In genomic region chr7:85714182-85714581, GRCh38 we compare ENCODE assay signal across 17 cellular contexts.
A peak's percentile ranks its signal among the peaks of the same experiment; 100 is the strongest.
DNase-seq lines count a peak whose midpoint lies in the region; ATAC-seq and TF ChIP-seq lines count a peak whose summit lies in the region.
"Had no signal": no experiment of that assay in that cellular context is flagged by ENCODE, and none has a peak within 500 bp of the region (broad histone marks: within the 10 kb centered on the region; RNA-seq: fewer than 3 reads in every experiment).

No MANE protein-coding gene starts in this region.

- H3K4me1 ChIP-seq in OCI-LY3 (ENCODE audit: low read length) (peaks cover 38% of the 10 kb centered on the region), GM23248 (ENCODE audit: insufficient read depth) (peaks cover 5% of the 10 kb centered on the region)
- H3K4me1 ChIP-seq: ascending aorta, right lobe of liver, SJCRH30 had no signal

- H3K27me3 ChIP-seq in OCI-LY3 (ENCODE audit: low read depth, low read length) (no peaks in the 10 kb centered on the region), GM23248 (replicated peaks; ENCODE audit: insufficient read depth) (no peaks in the 10 kb centered on the region)
- H3K27me3 ChIP-seq: ascending aorta, neutrophil, right lobe of liver, SJCRH30 had no signal

- H3K36me3 ChIP-seq in OCI-LY3 (replicated peaks; ENCODE audit: low read depth, low read length) (peaks cover 6% of the 10 kb centered on the region), GM23248 (ENCODE audit: low read depth) (no peaks in the 10 kb centered on the region)
- H3K36me3 ChIP-seq: ascending aorta, neutrophil, right lobe of liver, SJCRH30 had no signal

- in situ Hi-C loops in GM23248 (cut with MboI), result no loop called here

- no peaks in the 10 kb centered on the region; the same call in 1 of the 2 replicates for H3K9me2 ChIP-seq in GM23248 (ENCODE audit: insufficient read depth)

- 94 to 95% methylated on average over 2 of the region's 2 CpGs for WGBS in GM23248 (ENCODE audit: low coverage in 1 of 2, low lambda C conversion rate in 2 of 2, missing lambda C conversion rate in 2 of 2), 2 experiments

- no peak overlapping the region for H3K9ac ChIP-seq in OCI-LY3 (ENCODE audit: low read length)
- H3K9ac ChIP-seq in GM23248, result no peak overlapping the region

- H3K4me2 ChIP-seq in OCI-LY3 (ENCODE audit: low read length), result no peak overlapping the region; the same call in 1 of the 2 replicates
- H3K4me2 ChIP-seq in GM23248 (ENCODE audit: unreplicated experiment), result no peak overlapping the region

- 0 out of 2 replicates have a peak, but pooled peaks cover 4% of the 10 kb centered on the region for H3K9me3 ChIP-seq in OCI-LY3 (ENCODE audit: insufficient read depth, low read length)
- H3K9me3 ChIP-seq in GM23248 (ENCODE audit: low read depth), result no peaks in the 10 kb centered on the region
- H3K9me3 ChIP-seq: ascending aorta, neutrophil, right lobe of liver, SJCRH30 had no signal

- DNase-seq in NCI-H345 (lab: John Stamatoyannopoulos, UW) (no peak), left cardiac atrium (no peak), DMS53 treated with DMSO at 0.1 percent for 48 hours (lab: John Stamatoyannopoulos, UW; ENCODE audit: unreplicated experiment) (no peak), GM23248 (no peak)
- DNase-seq: activated naive CD4-positive, alpha-beta T cell treated with anti-CD3 and anti-CD28 coated beads for 36 hours; hypothalamus; midbrain; NCI-H510A treated with DMSO at 0.1 percent for 48 hours; right lobe of liver; SJCRH30 had no signal

- TF ChIP-seq CTCF in OCI-LY3 (IDR thresholded peaks at IDR 0.05; ENCODE audit: low read depth, low read length), result no peak

- H2AFZ ChIP-seq in OCI-LY3 (ENCODE audit: low read depth, low read length) (no peak overlapping the region), GM23248 (no peak overlapping the region)

- intact Hi-C loops in left cardiac atrium (cut with DNase I), result no loop called here

- ATAC-seq in GM18517 (IDR thresholded peaks at IDR 0.05; ENCODE audit: unreplicated experiment), result peak; percentile 76
- ATAC-seq in GM21390 (IDR thresholded peaks at IDR 0.05; ENCODE audit: unreplicated experiment), result peak; percentile 89
- peak; percentile 86 for ATAC-seq in HG02973 (IDR thresholded peaks at IDR 0.05; ENCODE audit: unreplicated experiment)
- ATAC-seq in left cardiac atrium, result no peak
- ATAC-seq: HepG2, right lobe of liver had no signal

- H3K4me3 ChIP-seq in OCI-LY3 (ENCODE audit: low read length) (no peak overlapping the region), GM23248 (no peak overlapping the region)
- H3K4me3 ChIP-seq: ascending aorta, right lobe of liver, SJCRH30 had no signal

- peak overlapping the region; percentile 60 for H3K27ac ChIP-seq in OCI-LY3 (ENCODE audit: low read length)
- H3K27ac ChIP-seq in GM23248, result no peak overlapping the region
- H3K27ac ChIP-seq: ascending aorta, neutrophil, right lobe of liver, SJCRH30 had no signal

- H3K79me2 ChIP-seq in OCI-LY3 (ENCODE audit: low read length), result no peaks in the 10 kb centered on the region
- no peaks in the 10 kb centered on the region for H3K79me2 ChIP-seq in GM23248 (ENCODE audit: insufficient read depth)

- no peaks in the 10 kb centered on the region for H3F3A ChIP-seq in GM23248 (ENCODE audit: insufficient read depth)

- H4K20me1 ChIP-seq in OCI-LY3 (ENCODE audit: insufficient read depth, low read length), result no peaks in the 10 kb centered on the region
- H4K20me1 ChIP-seq in GM23248 (ENCODE audit: insufficient read depth), result no peaks in the 10 kb centered on the region

Comparison
In these comparisons a context has a peak if more than half of its experiments do, and no peak if none do; other contexts are left out.
1. ATAC-seq: peak in GM18517 (single experiment), GM21390 (single experiment) and HG02973 (single experiment); none in left cardiac atrium (0 of 2).